Comparison of ENCODE assay signal across 12 cellular contexts in genomic region chr11:83087035-83087434, GRCh38. TPM values are rescaled to one million over a fixed set of nuclear protein-coding genes. Genes with fewer than 3 reads are reported as not detected.
A peak's percentile ranks its signal among the peaks of the same experiment; 100 is the strongest.
DNase-seq lines count a peak whose midpoint lies in the region; ATAC-seq and TF ChIP-seq lines count a peak whose summit lies in the region.
"Had no signal": no experiment of that assay in that cellular context is flagged by ENCODE, and none has a peak within 500 bp of the region (broad histone marks: within the 10 kb centered on the region; RNA-seq: fewer than 3 reads in every experiment).

No MANE protein-coding gene starts in this region.

- H3K4me1 ChIP-seq in prostate gland (replicated peaks): peaks cover 5% of the 10 kb centered on the region

- no peak for TF ChIP-seq POLR2A in prostate gland (IDR thresholded peaks at IDR 0.05)

- WGBS in prostate gland: 6% methylated on average over 2 of the region's 2 CpGs

- peak overlapping the region; percentile 36 for H3K27ac Mint-ChIP-seq in central memory CD8-positive, alpha-beta T cell (ENCODE audit: low read depth)
- no peak overlapping the region for H3K27ac Mint-ChIP-seq in activated T-helper 1 cell treated with anti-CD3 and anti-CD28 coated beads, Interleukin-12 subunit alpha, Interleukin-12 subunit beta, Interleukin-2, Interleukin-4 antibody, amounts not matched to agents 30 ng/mL and 10 ng/mL and 1 ng/mL, durations not matched to agents 14 hours and 24 hours and 36 hours

- H3K9me3 ChIP-seq in prostate gland: no peaks in the 10 kb centered on the region
- H3K9me3 ChIP-seq: neutrophil, stomach had no signal

- DNase-seq in NCI-H510A treated with DMSO at 0.1 percent for 48 hours (lab: John Stamatoyannopoulos, UW) (peak; percentile 53), NCI-H510A (lab: John Stamatoyannopoulos, UW) (no peak), NCI-H2196 (lab: John Stamatoyannopoulos, UW; ENCODE audit: unreplicated experiment) (peak; percentile 39), prostate gland (ENCODE audit: low spot score) (no peak), DMS79 treated with DMSO at 0.1 percent for 48 hours (lab: John Stamatoyannopoulos, UW) (no peak)
- no peak for DNase-seq in central memory CD8-positive, alpha-beta T cell (ENCODE audit: low spot score in 2 of 2)
- DNase-seq in activated T-helper 1 cell treated with anti-CD3 and anti-CD28 coated beads, Interleukin-12 subunit alpha, Interleukin-12 subunit beta, Interleukin-2, Interleukin-4 antibody, amounts not matched to agents 30 ng/mL and 10 ng/mL and 1 ng/mL, durations not matched to agents 14 hours and 24 hours and 36 hours (ENCODE audit: low spot score): no peak
- DNase-seq: activated CD8-positive, alpha-beta memory T cell treated with anti-CD3 and anti-CD28 coated beads for 24 hours; stomach had no signal

- no peak overlapping the region for H3K4me3 ChIP-seq in prostate gland
- H3K4me3 ChIP-seq: stomach had no signal

- peaks cover 5% of the 10 kb centered on the region for H3K36me3 Mint-ChIP-seq in central memory CD8-positive, alpha-beta T cell (ENCODE audit: insufficient read depth)
- no peaks in the 10 kb centered on the region for H3K36me3 Mint-ChIP-seq in activated T-helper 1 cell treated with anti-CD3 and anti-CD28 coated beads, Interleukin-12 subunit alpha, Interleukin-12 subunit beta, Interleukin-2, Interleukin-4 antibody, amounts not matched to agents 30 ng/mL and 10 ng/mL and 1 ng/mL, durations not matched to agents 14 hours and 24 hours and 36 hours (ENCODE audit: low read depth)
- H3K36me3 Mint-ChIP-seq: IgD-negative memory B cell had no signal

- no peaks in the 10 kb centered on the region for H3K36me3 ChIP-seq in prostate gland
- H3K36me3 ChIP-seq: neutrophil, stomach had no signal

- peak overlapping the region in 1 of 2 donors; percentile 22 for H3K27ac ChIP-seq in prostate gland
- H3K27ac ChIP-seq: neutrophil, stomach had no signal

- H3K9me3 Mint-ChIP-seq in central memory CD8-positive, alpha-beta T cell: no peaks in the 10 kb centered on the region
- no peaks in the 10 kb centered on the region for H3K9me3 Mint-ChIP-seq in activated T-helper 1 cell treated with anti-CD3 and anti-CD28 coated beads, Interleukin-12 subunit alpha, Interleukin-12 subunit beta, Interleukin-2, Interleukin-4 antibody, amounts not matched to agents 30 ng/mL and 10 ng/mL and 1 ng/mL, durations not matched to agents 14 hours and 24 hours and 36 hours
- H3K9me3 Mint-ChIP-seq: IgD-negative memory B cell had no signal

- intact Hi-C loops in prostate gland (cut with DNase I): no loop called here
- intact Hi-C loops in activated T-helper 1 cell treated with anti-CD3 and anti-CD28 coated beads, Interleukin-12 subunit alpha, Interleukin-12 subunit beta, Interleukin-2, Interleukin-4 antibody, amounts not matched to agents 30 ng/mL and 10 ng/mL and 1 ng/mL, durations not matched to agents 14 hours and 24 hours and 36 hours (cut with micrococcal nuclease): loop anchor here (5.0 kb wide), 1 partner anchor 160 kb away; no protein-coding TSS in a partner anchor

- H3K4me1 Mint-ChIP-seq in central memory CD8-positive, alpha-beta T cell: no peaks in the 10 kb centered on the region
- H3K4me1 Mint-ChIP-seq in activated T-helper 1 cell treated with anti-CD3 and anti-CD28 coated beads, Interleukin-12 subunit alpha, Interleukin-12 subunit beta, Interleukin-2, Interleukin-4 antibody, amounts not matched to agents 30 ng/mL and 10 ng/mL and 1 ng/mL, durations not matched to agents 14 hours and 24 hours and 36 hours (ENCODE audit: low read depth): no peaks in the 10 kb centered on the region

- ATAC-seq in central memory CD8-positive, alpha-beta T cell (replicated peaks; ENCODE audit: extremely low read depth, poor library complexity, severe bottlenecking): no peak
- ATAC-seq in HG03108 (IDR thresholded peaks at IDR 0.05; ENCODE audit: unreplicated experiment): no peak

- H3K27me3 ChIP-seq in prostate gland (replicated peaks; ENCODE audit: insufficient read depth): no peaks in the 10 kb centered on the region
- H3K27me3 ChIP-seq: stomach had no signal

- no peak overlapping the region for H3K4me3 Mint-ChIP-seq in central memory CD8-positive, alpha-beta T cell
- no peak overlapping the region for H3K4me3 Mint-ChIP-seq in activated T-helper 1 cell treated with anti-CD3 and anti-CD28 coated beads, Interleukin-12 subunit alpha, Interleukin-12 subunit beta, Interleukin-2, Interleukin-4 antibody, amounts not matched to agents 30 ng/mL and 10 ng/mL and 1 ng/mL, durations not matched to agents 14 hours and 24 hours and 36 hours
- H3K4me3 Mint-ChIP-seq: IgD-negative memory B cell had no signal

- H3K27me3 Mint-ChIP-seq in central memory CD8-positive, alpha-beta T cell: no peaks in the 10 kb centered on the region
- no peaks in the 10 kb centered on the region for H3K27me3 Mint-ChIP-seq in activated T-helper 1 cell treated with anti-CD3 and anti-CD28 coated beads, Interleukin-12 subunit alpha, Interleukin-12 subunit beta, Interleukin-2, Interleukin-4 antibody, amounts not matched to agents 30 ng/mL and 10 ng/mL and 1 ng/mL, durations not matched to agents 14 hours and 24 hours and 36 hours (ENCODE audit: insufficient read depth)
- H3K27me3 Mint-ChIP-seq: IgD-negative memory B cell had no signal

- TF ChIP-seq CTCF in prostate gland (IDR thresholded peaks at IDR 0.05): peak in 3 of 4 experiments; percentile 15 to 62 (median 44)

RNA-seq across cellular contexts. Expression of gene RAB30, which starts 15.3 kb away (rescaled TPM):
- 10 to 100 TPM; 13.3 to 15.9 TPM for total RNA-seq in prostate gland
- total RNA-seq in activated T-helper 1 cell treated with anti-CD3 and anti-CD28 coated beads, Interleukin-12 subunit alpha, Interleukin-12 subunit beta, Interleukin-2, Interleukin-4 antibody, amounts not matched to agents 30 ng/mL and 10 ng/mL and 1 ng/mL, durations not matched to agents 14 hours and 24 hours and 36 hours: 15.2 and 16.0 TPM in 2 replicates

Comparison
In these comparisons a context has a peak if more than half of its experiments do, and no peak if none do; other contexts are left out.
1. DNase-seq: peak in NCI-H510A treated with DMSO at 0.1 percent for 48 hours (single experiment) and NCI-H2196 (single experiment); none in NCI-H510A (single experiment), central memory CD8-positive, alpha-beta T cell (0 of 2), prostate gland (single experiment), DMS79 treated with DMSO at 0.1 percent for 48 hours (single experiment) and activated T-helper 1 cell treated with anti-CD3 and anti-CD28 coated beads, Interleukin-12 subunit alpha, Interleukin-12 subunit beta, Interleukin-2, Interleukin-4 antibody, amounts not matched to agents 30 ng/mL and 10 ng/mL and 1 ng/mL, durations not matched to agents 14 hours and 24 hours and 36 hours (single experiment).